Comparison of ENCODE assay signal across 8 cellular contexts in genomic region chr2:45203400-45203799, GRCh38.
"Had no signal": no experiment of that assay in that cellular context is flagged by ENCODE, and none has a peak within 500 bp of the region (broad histone marks: within the 10 kb centered on the region; RNA-seq: fewer than 3 reads in every experiment).

No MANE protein-coding gene starts in this region.

- FAIRE-seq: G401.6, GM12878, GM12891, GM12892, GM18507, GM19239 had no signal

- DNase-seq: GDM1, GF-D8 had no signal

- H3K4me3 ChIP-seq: GM12878 had no signal

- ATAC-seq: GM12878 had no signal
